In genomic region chr15:74829991-74830390, GRCh38 we compare ENCODE assay signal across 19 cellular contexts. TPM values are rescaled to one million over a fixed set of nuclear protein-coding genes. Genes with fewer than 3 reads are reported as not detected.
DNase-seq lines count a peak whose midpoint lies in the region; ATAC-seq and TF ChIP-seq lines count a peak whose summit lies in the region.
"Had no signal": no experiment of that assay in that cellular context is flagged by ENCODE, and none has a peak within 500 bp of the region (broad histone marks: within the 10 kb centered on the region; RNA-seq: fewer than 3 reads in every experiment).

No MANE protein-coding gene starts in this region.

- no peak overlapping the region for H2AK5ac ChIP-seq in IMR-90 (ENCODE audit: low read depth, low read length)

- H4K8ac ChIP-seq in IMR-90 (ENCODE audit: low read depth in 2 of 2, low read length in 2 of 2) = no peak overlapping the region

- no peaks in the 10 kb centered on the region for H3K9me1 ChIP-seq in IMR-90 (ENCODE audit: insufficient read depth, low read length)

- H3K36me3 ChIP-seq in IMR-90 (ENCODE audit: control insufficient read depth, insufficient read depth, low read length) (no peaks in the 10 kb centered on the region), osteoblast (ENCODE audit: insufficient read depth, low read length) (no peaks in the 10 kb centered on the region)
- H3K36me3 ChIP-seq: HAP-1, MG63, Peyer's patch had no signal

- dilution Hi-C loops in IMR-90 (cut with HindIII; ENCODE audit: low sequenced_read_pairs, unreplicated experiment) = no loop called here

- CTCF ChIA-PET in IMR-90 (lab: Yijun Ruan, JAX) = no interaction called here

- H2AK9ac ChIP-seq in IMR-90 (replicated peaks; ENCODE audit: low read depth, low read length, poor library complexity) = peak overlapping the region; percentile 16

- no peaks in the 10 kb centered on the region for H3K79me1 ChIP-seq in IMR-90 (ENCODE audit: low read depth in 1 of 2, low read length in 2 of 2)

- TF ChIP-seq RAD21 in IMR-90 (IDR thresholded peaks at IDR 0.05; ENCODE audit: low read length) = no peak

- no peak overlapping the region for H4K5ac ChIP-seq in IMR-90 (ENCODE audit: low read depth, low read length)

- in situ Hi-C loops in IMR-90 (cut with MboI; ENCODE audit: low sequenced_read_pairs) (no loop called here), GM13976 (cut with MboI; ENCODE audit: low sequenced_read_pairs, unreplicated experiment) (no loop called here)

- H3K27me3 ChIP-seq in IMR-90 (ENCODE audit: control insufficient read depth, insufficient read depth, low read length) (peaks cover 36% of the 10 kb centered on the region), osteoblast (ENCODE audit: insufficient read depth, low read length) (peaks cover 29% of the 10 kb centered on the region)

- intact Hi-C loops in IMR-90 (cut with micrococcal nuclease) = no loop called here

- no peak overlapping the region for H3K4me3 ChIP-seq in IMR-90 (ENCODE audit: insufficient read depth, low read depth, low read length)
- no peak overlapping the region for H3K4me3 ChIP-seq in osteoblast (ENCODE audit: insufficient read depth, low read length)
- H3K4me3 ChIP-seq: GM23248, HAP-1, MG63, Peyer's patch had no signal

- no peak overlapping the region for H3K23ac ChIP-seq in IMR-90 (ENCODE audit: low read depth, low read length)

- no peak overlapping the region for H3K4me2 ChIP-seq in IMR-90 (ENCODE audit: low read depth, low read length)
- no peak overlapping the region for H3K4me2 ChIP-seq in osteoblast (ENCODE audit: insufficient read depth, low read length)

- H3K79me2 ChIP-seq in osteoblast (ENCODE audit: insufficient read depth, low read length) = no peaks in the 10 kb centered on the region

- H3K4me1 ChIP-seq in IMR-90 (ENCODE audit: control insufficient read depth, insufficient read depth, low read length) (no peaks in the 10 kb centered on the region), osteoblast (ENCODE audit: insufficient read depth, low read length) (no peaks in the 10 kb centered on the region)
- H3K4me1 ChIP-seq: HAP-1 had no signal

- H2AFZ ChIP-seq in IMR-90 (replicated peaks; ENCODE audit: low read length, poor library complexity) (peak overlapping the region; percentile 61), osteoblast (ENCODE audit: low read length) (no peak overlapping the region)
- H2AFZ ChIP-seq: GM23248 had no signal

- no TSS peak for BruUV-seq in IMR-90 (replicated peaks; lab: Mats Ljungman, UMichigan)

- H2BK5ac ChIP-seq in IMR-90 (ENCODE audit: low read depth, low read length, poor library complexity, severe bottlenecking) = no peak overlapping the region

- DNase-seq in IMR-90 (no peak), NCI-H446 treated with DMSO at 0.1 percent for 48 hours (lab: John Stamatoyannopoulos, UW) (peak; percentile 42), osteoblast (ENCODE audit: insufficient read length, low spot score, missing footprints) (peak; percentile 88), hippocampal formation (lab: John Stamatoyannopoulos, UW) (no peak), GM13976 (ENCODE audit: low spot score) (no peak)
- DNase-seq: DND-41, MG63, NCI-H1417, NCI-H1694 treated with DMSO at 0.1 percent for 48 hours, NCI-H2081 treated with DMSO at 0.1 percent for 48 hours, NCI-H748 treated with DMSO at 0.1 percent for 48 hours, Peyer's patch had no signal

- H3K27ac ChIP-seq in IMR-90 (ENCODE audit: insufficient read depth, low read length) (no peak overlapping the region), osteoblast (ENCODE audit: low read depth, low read length) (no peak overlapping the region)
- H3K27ac ChIP-seq: GM23248, Peyer's patch had no signal

- ATAC-seq in IMR-90 (ENCODE audit: low read depth) = no peak
- ATAC-seq: SK-N-SH treated with all-trans-retinoic acid at 6 μM for 48 hours had no signal

- WGBS in IMR-90 (ENCODE audit: extremely low coverage in 2 of 2, insufficient read length in 1 of 2), 2 experiments = 67% methylated on average over 4 of the region's 6 CpGs; no CpG with 5 or more reads in 1 of the 2 experiments

- no peaks in the 10 kb centered on the region for H3K9me3 ChIP-seq in IMR-90 (ENCODE audit: control insufficient read depth, insufficient read depth, low read length)
- H3K9me3 ChIP-seq in osteoblast (ENCODE audit: low read depth, low read length) = no peaks in the 10 kb centered on the region
- H3K9me3 ChIP-seq: HAP-1, MG63, Peyer's patch had no signal

- H2BK20ac ChIP-seq in IMR-90 (ENCODE audit: low read depth, low read length) = no peak overlapping the region

- no peak overlapping the region for H3K56ac ChIP-seq in IMR-90 (ENCODE audit: extremely low read depth, insufficient read depth, low read length)

- H3K18ac ChIP-seq in IMR-90 (ENCODE audit: low read depth, low read length) = no peak overlapping the region

- no peak overlapping the region for H3K4ac ChIP-seq in IMR-90 (ENCODE audit: low read depth, low read length)

- H4K91ac ChIP-seq in IMR-90 (ENCODE audit: insufficient read depth, low read depth, low read length) = no peak overlapping the region

- H3K14ac ChIP-seq in IMR-90 (replicated peaks; ENCODE audit: low read depth, low read length) = no peak overlapping the region

- TF ChIP-seq CTCF in IMR-90 (conservative IDR thresholded peaks at IDR 0.05; ENCODE audit: low read depth, low read length) (no peak), osteoblast (IDR thresholded peaks at IDR 0.05; ENCODE audit: extremely low read depth, low read depth, low read length) (no peak), GM13976 (IDR thresholded peaks at IDR 0.05; ENCODE audit: borderline replicate concordance, control extremely low read depth, extremely low read depth, insufficient read depth, missing control alignments) (no peak)

- TF ChIP-seq POLR2A in IMR-90 (IDR thresholded peaks at IDR 0.05; ENCODE audit: low read depth, low read length) = no peak

- POLR2A ChIA-PET in IMR-90 (lab: Charles Lee; ENCODE audit: unreplicated experiment) = interaction anchor here (0.5 kb wide), 1 partner anchor 51 kb away, joined by 3 read pairs; no protein-coding TSS in a partner anchor

- no peak overlapping the region for H3K9ac ChIP-seq in IMR-90 (ENCODE audit: low read depth, low read length)
- H3K9ac ChIP-seq: GM23248 had no signal

- H2BK15ac ChIP-seq in IMR-90 (ENCODE audit: low read depth, low read length) = no peak overlapping the region

- H4K20me1 ChIP-seq in IMR-90 (ENCODE audit: insufficient read depth, low read length) (no peaks in the 10 kb centered on the region; the same call in 1 of the 2 replicates), osteoblast (ENCODE audit: insufficient read depth, low read length) (peaks cover 4% of the 10 kb centered on the region)

- H2BK120ac ChIP-seq in IMR-90 (ENCODE audit: low read depth, low read length) = no peak overlapping the region

TF ChIP-seq in IMR-90, 13 proteins besides CTCF, POLR2A, EP300 and RAD21 (continues in another document):
- TF ChIP-seq ELK1 (IDR thresholded peaks at IDR 0.05; ENCODE audit: borderline replicate concordance, low read depth, low read length) (no peak), FOS (IDR thresholded peaks at IDR 0.05; ENCODE audit: low read depth, low read length) (no peak), MAZ (IDR thresholded peaks at IDR 0.05; ENCODE audit: borderline replicate concordance, low read depth, low read length) (no peak), CEBPB (IDR thresholded peaks at IDR 0.05; ENCODE audit: low read depth, low read length) (no peak), MAFK (IDR thresholded peaks at IDR 0.05; ENCODE audit: low read depth, low read length) (no peak), CHD1 (IDR thresholded peaks at IDR 0.05; ENCODE audit: low read depth, low read length) (no peak)
- TF ChIP-seq, protein P1, sequence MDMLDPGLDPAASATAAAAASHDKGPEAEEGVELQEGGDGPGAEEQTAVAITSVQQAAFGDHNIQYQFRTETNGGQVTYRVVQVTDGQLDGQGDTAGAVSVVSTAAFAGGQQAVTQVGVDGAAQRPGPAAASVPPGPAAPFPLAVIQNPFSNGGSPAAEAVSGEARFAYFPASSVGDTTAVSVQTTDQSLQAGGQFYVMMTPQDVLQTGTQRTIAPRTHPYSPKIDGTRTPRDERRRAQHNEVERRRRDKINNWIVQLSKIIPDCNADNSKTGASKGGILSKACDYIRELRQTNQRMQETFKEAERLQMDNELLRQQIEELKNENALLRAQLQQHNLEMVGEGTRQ (IDR thresholded peaks at IDR 0.05; ENCODE audit: low read depth, low read length) = no peak

RNA-seq across cellular contexts. Expression of gene CPLX3, which starts 3.6 kb away (rescaled TPM):
- total RNA-seq in IMR-90 (2012; rRNA removed) (not detected in 2 replicates), osteoblast (not detected in 2 replicates)
- not detected in 2 replicates for polyA plus RNA-seq in IMR-90 (2012; rRNA removed)
- polyA plus RNA-seq in IMR-90 (2012; cell fraction: cytosol; rRNA removed) = not detected in 2 replicates
- 0.12 and 0.24 TPM in 2 replicates for polyA plus RNA-seq in IMR-90 (2012; cell fraction: nucleus; rRNA removed; ENCODE audit: low replicate concordance)
- total RNA-seq: GM23248, LHCN-M2, Peyer's patch had no signal
- polyA plus RNA-seq: BJ; CD4-positive, CD25-positive, alpha-beta regulatory T cell; GM23248 had no signal

RNA-seq across cellular contexts. Expression of gene ULK3, which starts 13.0 kb away (rescaled TPM):
- total RNA-seq in IMR-90 (2012; rRNA removed) = 8.6 and 11.8 TPM in 2 replicates
- 22.7 and 24.7 TPM in 2 replicates for polyA plus RNA-seq in IMR-90 (2012; rRNA removed)
- polyA plus RNA-seq in IMR-90 (2012; cell fraction: cytosol; rRNA removed) = 10.2 and 12.4 TPM in 2 replicates
- polyA plus RNA-seq in IMR-90 (2012; cell fraction: nucleus; rRNA removed; ENCODE audit: low replicate concordance) = 160 and 201 TPM in 2 replicates
- 19.4 and 21.4 TPM in 2 replicates for total RNA-seq in osteoblast

RNA-seq across cellular contexts. Expression of gene LMAN1L, which starts 17.4 kb away (rescaled TPM):
- total RNA-seq in IMR-90 (2012; rRNA removed) (not detected in 2 replicates), osteoblast (under 0.01 TPM in 1 of 2 replicates, not detected in the other)
- not detected in 2 replicates for polyA plus RNA-seq in IMR-90 (2012; rRNA removed)
- not detected in 2 replicates for polyA plus RNA-seq in IMR-90 (2012; cell fraction: cytosol; rRNA removed)
- polyA plus RNA-seq in IMR-90 (2012; cell fraction: nucleus; rRNA removed; ENCODE audit: low replicate concordance) = 0.09 and 0.30 TPM in 2 replicates
- total RNA-seq: CD4-positive, CD25-positive, alpha-beta regulatory T cell; GM23248; NCI-H460; Peyer's patch had no signal
- polyA plus RNA-seq: BJ; CD4-positive, CD25-positive, alpha-beta regulatory T cell; GM23248 had no signal

RNA-seq across cellular contexts. Expression of gene SCAMP2, which starts 43.2 kb away (rescaled TPM):
- total RNA-seq in IMR-90 (2012; rRNA removed) (23.3 and 25.8 TPM in 2 replicates), osteoblast (23.9 and 28.3 TPM in 2 replicates)
- 108 and 111 TPM in 2 replicates for polyA plus RNA-seq in IMR-90 (2012; rRNA removed)
- polyA plus RNA-seq in IMR-90 (2012; cell fraction: cytosol; rRNA removed) = 47.2 and 71.4 TPM in 2 replicates
- polyA plus RNA-seq in IMR-90 (2012; cell fraction: nucleus; rRNA removed; ENCODE audit: low replicate concordance) = 52.8 and 64.1 TPM in 2 replicates

RNA-seq across cellular contexts. Expression of gene CSK, which starts 48.1 kb away (rescaled TPM):
- total RNA-seq in IMR-90 (2012; rRNA removed) = 10.8 and 13.6 TPM in 2 replicates
- 42.5 and 54.0 TPM in 2 replicates for polyA plus RNA-seq in IMR-90 (2012; rRNA removed)
- polyA plus RNA-seq in IMR-90 (2012; cell fraction: cytosol; rRNA removed) = 33.3 and 58.6 TPM in 2 replicates
- polyA plus RNA-seq in IMR-90 (2012; cell fraction: nucleus; rRNA removed; ENCODE audit: low replicate concordance) = 97.3 and 182 TPM in 2 replicates
- 30.6 and 31.5 TPM in 2 replicates for total RNA-seq in osteoblast

Comparison
In these comparisons a context has a peak if more than half of its experiments do, and no peak if none do; other contexts are left out.
1. DNase-seq: peak in NCI-H446 treated with DMSO at 0.1 percent for 48 hours (single experiment) and osteoblast (single experiment); none in IMR-90 (single experiment), hippocampal formation (0 of 2) and GM13976 (single experiment).